In the genomic region with DNA sequence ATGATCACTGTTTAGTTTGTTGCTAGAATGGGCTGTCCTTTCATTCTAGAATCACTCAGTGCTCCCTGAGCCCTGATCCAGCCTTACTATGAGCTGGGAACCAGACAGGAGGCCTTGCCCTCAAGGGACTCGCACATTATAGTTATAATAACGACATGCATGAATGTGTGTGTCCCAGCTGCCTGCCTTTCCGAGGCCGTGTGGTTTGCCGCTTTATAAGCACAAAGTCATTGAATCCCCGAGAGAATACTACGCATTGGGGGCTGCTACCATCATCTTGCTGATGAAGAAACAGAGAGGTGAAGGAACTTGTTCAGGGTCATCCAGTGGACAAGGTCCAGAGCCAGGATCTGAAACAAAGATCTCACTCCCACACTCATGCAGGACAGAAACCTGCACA, we compare ENCODE assay signal across 16 cellular contexts.
DNase-seq lines count a peak whose midpoint lies in the region; ATAC-seq, FAIRE-seq and TF ChIP-seq lines count a peak whose summit lies in the region.
"Had no signal": no experiment of that assay in that cellular context is flagged by ENCODE, and none has a peak within 500 bp of the region (broad histone marks: within the 10 kb centered on the region; RNA-seq: fewer than 3 reads in every experiment).

No MANE protein-coding gene starts in this region.

- no peaks in the 10 kb centered on the region for H3K4me1 Mint-ChIP-seq in activated T-helper 2 cell treated with anti-CD3 and anti-CD28 coated beads, Interferon-gamma antibody, Interleukin-2, Interleukin-4, amounts not matched to agents 10 μg/mL and 5 μg/mL and 100 μg/mL, durations not matched to agents 14 hours and 24 hours and 36 hours (ENCODE audit: low read depth)
- H3K4me1 Mint-ChIP-seq: CD4-positive, alpha-beta memory T cell had no signal

- peaks cover 2% of the 10 kb centered on the region for H3K27me3 Mint-ChIP-seq in activated T-helper 2 cell treated with anti-CD3 and anti-CD28 coated beads, Interferon-gamma antibody, Interleukin-2, Interleukin-4, amounts not matched to agents 10 μg/mL and 5 μg/mL and 100 μg/mL, durations not matched to agents 14 hours and 24 hours and 36 hours (ENCODE audit: low read depth)

- intact Hi-C loops in activated T-helper 2 cell treated with anti-CD3 and anti-CD28 coated beads, Interferon-gamma antibody, Interleukin-2, Interleukin-4, amounts not matched to agents 10 μg/mL and 5 μg/mL and 100 μg/mL, durations not matched to agents 14 hours and 24 hours and 36 hours (cut with micrococcal nuclease), result no loop called here
- intact Hi-C loops in A673 (cut with micrococcal nuclease; ENCODE audit: unreplicated experiment), result no loop called here

- H3K4me3 Mint-ChIP-seq in activated T-helper 2 cell treated with anti-CD3 and anti-CD28 coated beads, Interferon-gamma antibody, Interleukin-2, Interleukin-4, amounts not matched to agents 10 μg/mL and 5 μg/mL and 100 μg/mL, durations not matched to agents 14 hours and 24 hours and 36 hours (ENCODE audit: low read depth), result no peak overlapping the region
- H3K4me3 Mint-ChIP-seq: CD4-positive, alpha-beta memory T cell had no signal

- H3K4me1 ChIP-seq in BE2C (peaks cover 17% of the 10 kb centered on the region), A673 (ENCODE audit: insufficient read depth, low read length, poor library complexity, severe bottlenecking) (peaks cover 12% of the 10 kb centered on the region)
- H3K4me1 ChIP-seq: Peyer's patch had no signal

- no peaks in the 10 kb centered on the region for H3K36me3 ChIP-seq in BE2C
- H3K36me3 ChIP-seq in A673 (ENCODE audit: insufficient read depth, low read length, poor library complexity, severe bottlenecking), result no peaks in the 10 kb centered on the region
- H3K36me3 ChIP-seq: Peyer's patch had no signal

- no peaks in the 10 kb centered on the region for H3K36me3 Mint-ChIP-seq in activated T-helper 2 cell treated with anti-CD3 and anti-CD28 coated beads, Interferon-gamma antibody, Interleukin-2, Interleukin-4, amounts not matched to agents 10 μg/mL and 5 μg/mL and 100 μg/mL, durations not matched to agents 14 hours and 24 hours and 36 hours (ENCODE audit: low read depth)
- H3K36me3 Mint-ChIP-seq: CD4-positive, alpha-beta memory T cell had no signal

- POLR2A ChIA-PET in A673 (lab: Charles Lee; ENCODE audit: low non-redundant PET), result no interaction called here

- CTCF ChIA-PET in A673 (lab: Charles Lee), result no interaction called here

- BruUV-seq in A673 (replicated peaks; lab: Mats Ljungman, UMichigan), result no TSS peak

- H3K27me3 ChIP-seq in BE2C, result no peaks in the 10 kb centered on the region
- H3K27me3 ChIP-seq in A673 (replicated peaks; ENCODE audit: insufficient read depth, low read depth, low read length, poor library complexity), result no peaks in the 10 kb centered on the region
- H3K27me3 ChIP-seq: Peyer's patch had no signal

- peak; percentile 34 for DNase-seq in BE2C
- DNase-seq in GM19239 (ENCODE audit: insufficient read length, low spot score), result no peak
- peak; percentile 42 for DNase-seq in NCI-H69 (lab: John Stamatoyannopoulos, UW)
- peak; percentile 80 for DNase-seq in germinal center (ENCODE audit: low spot score)
- no peak for DNase-seq in activated T-helper 2 cell treated with anti-CD3 and anti-CD28 coated beads, Interferon-gamma antibody, Interleukin-2, Interleukin-4, amounts not matched to agents 10 μg/mL and 5 μg/mL and 100 μg/mL, durations not matched to agents 14 hours and 24 hours and 36 hours (ENCODE audit: low spot score)
- DNase-seq in effector CD8-positive, alpha-beta T cell (lab: John Stamatoyannopoulos, UW), result no peak
- DNase-seq in A673 (ENCODE audit: low spot score), result no peak
- DNase-seq: CD4-positive, alpha-beta memory T cell; NCI-H2081; NCI-H446; NCI-H82; Peyer's patch; SHP77 treated with DMSO at 0.1 percent for 48 hours had no signal

- H3K4me3 ChIP-seq in BE2C (ENCODE audit: low read depth, low read length) (no peak overlapping the region), A673 (ENCODE audit: low read depth, low read length, poor library complexity, severe bottlenecking) (no peak overlapping the region)
- H3K4me3 ChIP-seq: Peyer's patch had no signal

- no peak for ATAC-seq in GM18498 (IDR thresholded peaks at IDR 0.05; ENCODE audit: unreplicated experiment)
- ATAC-seq: HCT116 had no signal

- H3K9me3 ChIP-seq in BE2C (no peaks in the 10 kb centered on the region), A673 (ENCODE audit: low read depth, low read length, poor library complexity, severe bottlenecking) (no peaks in the 10 kb centered on the region)
- H3K9me3 ChIP-seq: Peyer's patch had no signal

- FAIRE-seq in GM19239 (lab: Jason Lieb, UNC), result peak; percentile 54
- FAIRE-seq: A204.1 had no signal

- TF ChIP-seq CTCF in BE2C (IDR thresholded peaks at IDR 0.05; ENCODE audit: low read depth, low read length) (no peak), A673 (conservative IDR thresholded peaks at IDR 0.05; ENCODE audit: low read depth, low read length) (no peak)

- no peak overlapping the region for H3K27ac Mint-ChIP-seq in activated T-helper 2 cell treated with anti-CD3 and anti-CD28 coated beads, Interferon-gamma antibody, Interleukin-2, Interleukin-4, amounts not matched to agents 10 μg/mL and 5 μg/mL and 100 μg/mL, durations not matched to agents 14 hours and 24 hours and 36 hours

- no peaks in the 10 kb centered on the region for H3K9me3 Mint-ChIP-seq in activated T-helper 2 cell treated with anti-CD3 and anti-CD28 coated beads, Interferon-gamma antibody, Interleukin-2, Interleukin-4, amounts not matched to agents 10 μg/mL and 5 μg/mL and 100 μg/mL, durations not matched to agents 14 hours and 24 hours and 36 hours
- H3K9me3 Mint-ChIP-seq: CD4-positive, alpha-beta memory T cell had no signal

- no peak overlapping the region for H3K27ac ChIP-seq in A673 (ENCODE audit: low read depth, low read length, poor library complexity, severe bottlenecking)
- H3K27ac ChIP-seq: Peyer's patch had no signal

Comparison
In these comparisons a context has a peak if more than half of its experiments do, and no peak if none do; other contexts are left out.
1. DNase-seq: peak in BE2C (single experiment), NCI-H69 (single experiment) and germinal center (single experiment); none in GM19239 (single experiment), activated T-helper 2 cell treated with anti-CD3 and anti-CD28 coated beads, Interferon-gamma antibody, Interleukin-2, Interleukin-4, amounts not matched to agents 10 μg/mL and 5 μg/mL and 100 μg/mL, durations not matched to agents 14 hours and 24 hours and 36 hours (single experiment), effector CD8-positive, alpha-beta T cell (single experiment) and A673 (single experiment).